In the genomic region with DNA sequence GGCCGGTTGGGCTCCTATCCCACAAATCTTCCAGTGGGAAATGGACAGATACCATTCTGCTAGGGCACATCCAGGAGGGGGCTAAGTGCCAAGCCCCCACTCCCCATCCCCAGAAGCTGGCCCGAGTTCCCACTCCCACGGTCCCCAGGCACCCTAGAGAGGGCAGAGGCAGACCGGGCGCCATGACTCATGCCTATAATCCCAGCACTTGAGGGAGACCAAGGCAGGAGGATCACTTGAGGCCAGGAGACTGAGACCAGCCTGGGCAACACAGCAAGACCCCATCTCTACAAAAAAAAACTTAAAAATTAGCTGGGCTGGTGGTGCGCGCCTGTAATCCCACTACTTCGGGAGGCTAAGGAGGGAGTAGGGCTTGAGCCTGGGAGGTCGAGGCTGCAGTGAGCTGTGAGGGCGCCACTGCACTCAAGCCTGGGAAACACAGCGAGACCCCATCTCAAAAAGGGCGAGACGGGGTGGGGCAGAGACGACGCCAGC, we compare ENCODE assay signal across 8 cellular contexts. TPM values are rescaled to one million over a fixed set of nuclear protein-coding genes. Genes with fewer than 3 reads are reported as not detected.
DNase-seq lines count a peak whose midpoint lies in the region; ATAC-seq and TF ChIP-seq lines count a peak whose summit lies in the region.

No MANE protein-coding gene starts in this region.

- H3K36me3 ChIP-seq in OCI-LY1 (ENCODE audit: insufficient read depth, low read length) (no peaks in the 10 kb centered on the region; the same call in 1 of the 2 replicates), neuronal stem cell (replicated peaks in 1 of 2; ENCODE audit: control insufficient read depth in 2 of 2, insufficient read depth in 2 of 2, low read length in 2 of 2) (peaks cover 0 to 46% of the 10 kb centered on the region in 2 donors)

- H3F3A ChIP-seq in OCI-LY1 (ENCODE audit: insufficient read depth, low read length), result no peaks in the 10 kb centered on the region

- no peaks in the 10 kb centered on the region for H3K9me3 Mint-ChIP-seq in CD4-positive, alpha-beta T cell

- H3K36me3 Mint-ChIP-seq in CD4-positive, alpha-beta T cell (ENCODE audit: low read depth), result peaks cover 25% of the 10 kb centered on the region

- peak overlapping the region; percentile 66 for H2BK5ac ChIP-seq in neuronal stem cell (ENCODE audit: low read length)

- CTCF ChIA-PET in CD4-positive, alpha-beta T cell (lab: Charles Lee), result no interaction called here

- H2AK5ac ChIP-seq in neuronal stem cell (ENCODE audit: low read depth, low read length), result peak overlapping the region; percentile 94

- H3K4me3 ChIP-seq in OCI-LY1 (ENCODE audit: low read depth, low read length, poor library complexity, severe bottlenecking), result peak overlapping the region; percentile 64
- peak overlapping the region; percentile 55 for H3K4me3 ChIP-seq in epithelial cell of esophagus (ENCODE audit: low read length)
- H3K4me3 ChIP-seq in neuronal stem cell (ENCODE audit: low read length in 2 of 2), result peak overlapping the region; percentile 91 to 95

- peaks cover 57% of the 10 kb centered on the region for H3K4me1 Mint-ChIP-seq in CD4-positive, alpha-beta T cell (ENCODE audit: low read depth)

- peaks cover 21% of the 10 kb centered on the region for H3K4me1 ChIP-seq in OCI-LY1 (ENCODE audit: insufficient read depth, low read length, severe bottlenecking)
- peaks cover 3 to 4% of the 10 kb centered on the region in 2 donors for H3K4me1 ChIP-seq in neuronal stem cell (ENCODE audit: control insufficient read depth in 2 of 2, insufficient read depth in 1 of 2, low read depth in 1 of 2, low read length in 2 of 2)

- no peaks in the 10 kb centered on the region for H3K27me3 Mint-ChIP-seq in CD4-positive, alpha-beta T cell

- H3K4me2 ChIP-seq in OCI-LY1 (ENCODE audit: low read length), result peak overlapping the region; percentile 74
- peak overlapping the region; percentile 71 for H3K4me2 ChIP-seq in neuronal stem cell (ENCODE audit: insufficient read depth, low read length, poor library complexity, severe bottlenecking)

- peak overlapping the region; percentile 20 for H3K23ac ChIP-seq in neuronal stem cell (ENCODE audit: low read depth, low read length, poor library complexity)

- TF ChIP-seq CTCF in CD4-positive, alpha-beta T cell (IDR thresholded peaks at IDR 0.05), result no peak
- TF ChIP-seq CTCF in OCI-LY1 (IDR thresholded peaks at IDR 0.05; ENCODE audit: low read length) (no peak), epithelial cell of esophagus (IDR thresholded peaks at IDR 0.05; ENCODE audit: insufficient read depth, low read depth, low read length, missing control alignments) (no peak), GM13976 (IDR thresholded peaks at IDR 0.05; ENCODE audit: borderline replicate concordance, control extremely low read depth, extremely low read depth, insufficient read depth, missing control alignments) (no peak)

- intact Hi-C loops in CD4-positive, alpha-beta T cell (cut with DNase I, micrococcal nuclease), result loop anchor here in 1 of 2 experiments (5.0 to 10.0 kb wide), 3 partner anchors 462 to 1968 kb away; partner anchors contain the start of genes GET4, PSMG3 and SDK1

- no peaks in the 10 kb centered on the region for H3K9me3 ChIP-seq in CD4-positive, alpha-beta T cell (ENCODE audit: control insufficient read depth, low read length)
- 0 out of 2 replicates have a peak, but pooled peaks cover 3% of the 10 kb centered on the region for H3K9me3 ChIP-seq in OCI-LY1 (ENCODE audit: low read length)
- peaks cover 0 to 8% of the 10 kb centered on the region in 2 donors for H3K9me3 ChIP-seq in neuronal stem cell (replicated peaks in 1 of 2; ENCODE audit: control insufficient read depth in 2 of 2, insufficient read depth in 1 of 2, low read depth in 1 of 2, low read length in 2 of 2)

- peaks cover 5% of the 10 kb centered on the region for H3K79me1 ChIP-seq in neuronal stem cell (ENCODE audit: low read depth, low read length)

- H3K14ac ChIP-seq in neuronal stem cell (ENCODE audit: low read length), result no peak overlapping the region

- H2AFZ ChIP-seq in OCI-LY1 (ENCODE audit: low read length) (no peak overlapping the region), neuronal stem cell (ENCODE audit: low read length) (peak overlapping the region; percentile 87)

- no peak overlapping the region for H3K4ac ChIP-seq in neuronal stem cell (ENCODE audit: low read length)

- DNase-seq in CD4-positive, alpha-beta T cell, result no peak
- DNase-seq in epithelial cell of esophagus (ENCODE audit: low read depth), result no peak
- no peak for DNase-seq in neuronal stem cell (ENCODE audit: low spot score)
- no peak for DNase-seq in GM13976 (ENCODE audit: low spot score)
- DNase-seq in HT-29 (ENCODE audit: low spot score), result no peak

- no peaks in the 10 kb centered on the region for H3K27me3 ChIP-seq in CD4-positive, alpha-beta T cell (ENCODE audit: control insufficient read depth, insufficient read depth, low read length)
- H3K27me3 ChIP-seq in OCI-LY1 (ENCODE audit: insufficient read depth, low read length), result peaks cover 5% of the 10 kb centered on the region; the same call in 1 of the 2 replicates
- no peaks in the 10 kb centered on the region for H3K27me3 ChIP-seq in neuronal stem cell (ENCODE audit: control insufficient read depth in 3 of 3, insufficient read depth in 3 of 3, low read depth in 1 of 3, low read length in 3 of 3)

- H3K27ac ChIP-seq in CD4-positive, alpha-beta T cell (ENCODE audit: low read depth, low read length), result no peak overlapping the region
- H3K27ac ChIP-seq in OCI-LY1 (ENCODE audit: low read depth, low read length, poor library complexity, severe bottlenecking), result no peak overlapping the region
- H3K27ac ChIP-seq in neuronal stem cell (replicated peaks; ENCODE audit: low read length), result no peak overlapping the region

- POLR2A ChIA-PET in CD4-positive, alpha-beta T cell (lab: Charles Lee), result interaction anchor here (0.6 kb wide), 1 partner anchor 135 kb away, joined by 5 read pairs; no protein-coding TSS in a partner anchor

- H2BK15ac ChIP-seq in neuronal stem cell (ENCODE audit: low read length), result no peak overlapping the region

- no CpG with 5 or more reads among the region's 15 CpGs for WGBS in neuronal stem cell (ENCODE audit: extremely low coverage in 2 of 2, insufficient read length in 2 of 2, insufficient replicate concordance in 1 of 2), 2 donors

- peak overlapping the region; percentile 37 for H3K27ac Mint-ChIP-seq in CD4-positive, alpha-beta T cell

- H3K79me2 ChIP-seq in OCI-LY1 (ENCODE audit: insufficient read depth, low read length), result no peaks in the 10 kb centered on the region

- H3K9ac ChIP-seq in OCI-LY1 (ENCODE audit: low read length), result peak overlapping the region; percentile 50; the same call in 1 of the 2 replicates
- H3K9ac ChIP-seq in neuronal stem cell (ENCODE audit: low read depth, low read length, poor library complexity), result peak overlapping the region; percentile 32

- H2BK12ac ChIP-seq in neuronal stem cell (ENCODE audit: low read length), result no peak overlapping the region

- H3K18ac ChIP-seq in neuronal stem cell (ENCODE audit: low read length), result no peak overlapping the region

- no peak for ATAC-seq in CD4-positive, alpha-beta T cell (ENCODE audit: poor library complexity)
- ATAC-seq in HG03571 (IDR thresholded peaks at IDR 0.05; ENCODE audit: unreplicated experiment) (no peak), HG03175 (IDR thresholded peaks at IDR 0.05; ENCODE audit: unreplicated experiment) (no peak)

- H2BK120ac ChIP-seq in neuronal stem cell (ENCODE audit: low read depth, low read length), result no peak overlapping the region

- no peak overlapping the region for H4K91ac ChIP-seq in neuronal stem cell (ENCODE audit: low read depth, low read length, poor library complexity)

- H3K4me3 Mint-ChIP-seq in CD4-positive, alpha-beta T cell, result peak overlapping the region; percentile 87

- in situ Hi-C loops in GM13976 (cut with MboI; ENCODE audit: low sequenced_read_pairs, unreplicated experiment), result no loop called here

- H3K9me2 ChIP-seq in OCI-LY1 (ENCODE audit: low read depth, low read length), result no peaks in the 10 kb centered on the region

- no peak overlapping the region for H4K8ac ChIP-seq in neuronal stem cell (ENCODE audit: low read depth, low read length)

- H4K20me1 ChIP-seq in OCI-LY1 (ENCODE audit: insufficient read depth, low read length), result no peaks in the 10 kb centered on the region

RNA-seq across cellular contexts. Expression of gene GNA12, which starts 0.9 kb away (rescaled TPM):
- total RNA-seq in CD4-positive, alpha-beta T cell, result 10 to 100 TPM; 16.0 to 16.1 TPM
- polyA plus RNA-seq in neuronal stem cell (2013, experiment 1 of 2), result 37.0 TPM
- polyA plus RNA-seq in neuronal stem cell (2013, experiment 2 of 2), result 36.5 TPM
- total RNA-seq in HT-29 (2014; rRNA removed; shearing (Covaris generic)), result 10.4 and 11.2 TPM in 2 replicates
